ENCODE assay signal across 21 cellular contexts in genomic region chr9:87323933-87324332, GRCh38.
"Had no signal": no experiment of that assay in that cellular context is flagged by ENCODE, and none has a peak within 500 bp of the region (broad histone marks: within the 10 kb centered on the region; RNA-seq: fewer than 3 reads in every experiment).

No MANE protein-coding gene starts in this region.

- H3K9ac ChIP-seq: neural progenitor cell had no signal

- H3K9me3 ChIP-seq: body of pancreas, heart left ventricle, spleen, tibial nerve had no signal

- H2AFZ ChIP-seq: neural progenitor cell had no signal

- DNase-seq: activated CD4-positive, alpha-beta T cell treated with anti-CD3 and anti-CD28 coated beads for 36 hours; activated CD4-positive, CD25-positive, alpha-beta regulatory T cell; activated CD8-positive, alpha-beta memory T cell treated with anti-CD3 and anti-CD28 coated beads, Interleukin-2, amount 10 ng/mL, durations not matched to agents 7 days and 5 days; activated CD8-positive, alpha-beta T cell treated with anti-CD3 and anti-CD28 coated beads, Interleukin-2, amount 10 ng/mL, durations not matched to agents 7 days and 5 days; activated naive CD4-positive, alpha-beta T cell; activated T-cell treated with anti-CD3 and anti-CD28 coated beads, Interleukin-2, amount 50 U/mL, for 48 hours; dorsolateral prefrontal cortex; effector memory CD4-positive, alpha-beta T cell; heart left ventricle; occipital lobe; right cardiac atrium; spleen had no signal

- H3K4me3 ChIP-seq: body of pancreas, cardiac muscle cell, coronary artery, dorsolateral prefrontal cortex, heart left ventricle, neural progenitor cell, spleen, tibial nerve had no signal

- H3K4me1 Mint-ChIP-seq: activated CD4-positive, alpha-beta T cell treated with anti-CD3 and anti-CD28 coated beads for 36 hours; activated CD8-positive, alpha-beta memory T cell treated with anti-CD3 and anti-CD28 coated beads, Interleukin-2, amount 10 ng/mL, durations not matched to agents 7 days and 5 days; neural progenitor cell had no signal

- H3K27me3 ChIP-seq: body of pancreas, dorsolateral prefrontal cortex, neural progenitor cell, tibial nerve had no signal

- H3K27ac ChIP-seq: body of pancreas, cardiac muscle cell, dorsolateral prefrontal cortex, neural progenitor cell, spleen, tibial nerve had no signal

- H3K4me2 ChIP-seq: neural progenitor cell had no signal

- H3K27ac Mint-ChIP-seq: activated CD4-positive, alpha-beta T cell treated with anti-CD3 and anti-CD28 coated beads for 36 hours; activated CD8-positive, alpha-beta memory T cell treated with anti-CD3 and anti-CD28 coated beads, Interleukin-2, amount 10 ng/mL, durations not matched to agents 7 days and 5 days; activated CD8-positive, alpha-beta T cell treated with anti-CD3 and anti-CD28 coated beads, Interleukin-2, amount 10 ng/mL, durations not matched to agents 7 days and 5 days; activated naive CD4-positive, alpha-beta T cell treated with anti-CD3 and anti-CD28 coated beads, Interleukin-2, amount 50 U/mL, for 72 hours; activated T-helper 2 cell treated with anti-CD3 and anti-CD28 coated beads, Interferon-gamma antibody, Interleukin-2, Interleukin-4, amounts not matched to agents 10 μg/mL and 5 μg/mL and 100 μg/mL, durations not matched to agents 14 hours and 24 hours and 36 hours; naive thymus-derived CD8-positive, alpha-beta T cell; neural progenitor cell; T-helper 2 cell treated with Interferon-gamma antibody and Interleukin-4, amounts not matched to agents 5 μg/mL and 100 μg/mL, for 36 hours had no signal

- H3K4me3 Mint-ChIP-seq: activated CD4-positive, alpha-beta T cell treated with anti-CD3 and anti-CD28 coated beads for 36 hours; activated CD8-positive, alpha-beta memory T cell treated with anti-CD3 and anti-CD28 coated beads, Interleukin-2, amount 10 ng/mL, durations not matched to agents 7 days and 5 days; activated CD8-positive, alpha-beta T cell treated with anti-CD3 and anti-CD28 coated beads, Interleukin-2, amount 10 ng/mL, durations not matched to agents 7 days and 5 days; naive thymus-derived CD8-positive, alpha-beta T cell; neural progenitor cell; T-helper 2 cell treated with Interferon-gamma antibody and Interleukin-4, amounts not matched to agents 5 μg/mL and 100 μg/mL, for 36 hours had no signal

- H3K36me3 ChIP-seq: cardiac muscle cell, heart left ventricle, neural progenitor cell, spleen, tibial nerve had no signal

- H3K4me1 ChIP-seq: body of pancreas, neural progenitor cell, spleen had no signal

- H3K9me3 Mint-ChIP-seq: activated naive CD4-positive, alpha-beta T cell treated with anti-CD3 and anti-CD28 coated beads, Interleukin-2, amount 50 U/mL, for 72 hours; activated T-helper 2 cell treated with anti-CD3 and anti-CD28 coated beads, Interferon-gamma antibody, Interleukin-2, Interleukin-4, amounts not matched to agents 10 μg/mL and 5 μg/mL and 100 μg/mL, durations not matched to agents 14 hours and 24 hours and 36 hours; naive thymus-derived CD8-positive, alpha-beta T cell; T-helper 2 cell treated with Interferon-gamma antibody and Interleukin-4, amounts not matched to agents 5 μg/mL and 100 μg/mL, for 36 hours had no signal

- ATAC-seq: activated CD4-positive, alpha-beta T cell treated with anti-CD3 and anti-CD28 coated beads for 36 hours; activated CD8-positive, alpha-beta T cell treated with anti-CD3 and anti-CD28 coated beads, Interleukin-2, amount 10 ng/mL, durations not matched to agents 7 days and 5 days; activated naive CD4-positive, alpha-beta T cell treated with anti-CD3 and anti-CD28 coated beads, Interleukin-2, amount 50 U/mL, for 72 hours; naive thymus-derived CD8-positive, alpha-beta T cell had no signal

- H3K36me3 Mint-ChIP-seq: activated CD8-positive, alpha-beta memory T cell treated with anti-CD3 and anti-CD28 coated beads, Interleukin-2, amount 10 ng/mL, durations not matched to agents 7 days and 5 days; activated naive CD4-positive, alpha-beta T cell treated with anti-CD3 and anti-CD28 coated beads, Interleukin-2, amount 50 U/mL, for 72 hours; naive thymus-derived CD8-positive, alpha-beta T cell; neural progenitor cell had no signal
